ENCODE assay signal across 1 cellular context in the genomic region with DNA sequence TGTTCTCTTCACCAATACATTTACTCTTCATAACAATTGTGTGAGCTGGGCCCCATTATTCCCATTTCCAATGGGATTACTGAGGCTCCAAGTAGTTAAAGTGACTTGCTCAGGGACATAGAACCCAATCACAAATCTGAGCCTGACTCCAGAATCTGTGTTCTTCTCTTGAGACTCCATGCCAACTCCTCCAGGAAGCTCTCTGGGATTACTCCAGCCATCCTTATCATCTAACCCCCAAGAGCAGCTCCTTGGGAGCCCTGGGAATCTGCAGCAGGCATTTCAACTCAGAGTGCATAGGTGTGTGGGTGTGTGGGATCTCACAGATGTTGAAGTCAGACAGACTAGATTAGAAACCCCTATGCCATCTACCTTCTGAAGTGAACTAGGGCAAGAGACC.
TF ChIP-seq lines count a peak whose summit lies in the region.

No MANE protein-coding gene starts in this region.

TF ChIP-seq in H1, 55 proteins besides CTCF, POLR2A, EP300 and RAD21:
- no peak for TF ChIP-seq SP1 (IDR thresholded peaks at IDR 0.05; ENCODE audit: low read depth, low read length)
